Comparison of ENCODE assay signal across 9 cellular contexts in genomic region chr16:30950516-30951073, GRCh38. TPM values are rescaled to one million over a fixed set of nuclear protein-coding genes. Genes with fewer than 3 reads are reported as not detected.
DNase-seq lines count a peak whose midpoint lies in the region; ATAC-seq and TF ChIP-seq lines count a peak whose summit lies in the region.
"Had no signal": no experiment of that assay in that cellular context is flagged by ENCODE, and none has a peak within 500 bp of the region (broad histone marks: within the 10 kb centered on the region; RNA-seq: fewer than 3 reads in every experiment).

No MANE protein-coding gene starts in this region.

- H3K9me3 Mint-ChIP-seq in Calu3 (ENCODE audit: low read depth, unreplicated experiment): no peaks in the 10 kb centered on the region

- no peak overlapping the region for H3K14ac ChIP-seq in trophoblast cell (ENCODE audit: low read length)

- no peak overlapping the region for H2BK120ac ChIP-seq in trophoblast cell (ENCODE audit: insufficient read depth, low read length, poor library complexity)

- H3K4me2 ChIP-seq in trophoblast cell (ENCODE audit: low read length): peak overlapping the region; percentile 93

- H2AFZ ChIP-seq in trophoblast cell (ENCODE audit: insufficient read depth, low read length, poor library complexity): no peak overlapping the region

- H4K8ac ChIP-seq in trophoblast cell (ENCODE audit: low read depth, low read length): no peak overlapping the region

- no CpG with 5 or more reads among the region's 8 CpGs for WGBS in trophoblast cell (ENCODE audit: extremely low coverage, insufficient coverage, insufficient read length)
- 53 to 60% methylated on average over 8 of the region's 8 CpGs for WGBS in testis, 2 donors

- H3K9me3 ChIP-seq in Panc1 (ENCODE audit: control insufficient read depth, insufficient read depth, low read depth, low read length) (no peaks in the 10 kb centered on the region), trophoblast cell (ENCODE audit: insufficient read depth, low read depth, low read length) (no peaks in the 10 kb centered on the region), testis (no peaks in the 10 kb centered on the region)

- TF ChIP-seq POLR2A in testis (IDR thresholded peaks at IDR 0.05): no peak

- H3K79me2 ChIP-seq in trophoblast cell (ENCODE audit: control insufficient read depth, insufficient read depth, low read length, poor library complexity): peaks cover 2% of the 10 kb centered on the region

- BruUV-seq in Calu3 (replicated peaks; lab: Mats Ljungman, UMichigan) (no TSS peak), Panc1 (replicated peaks; lab: Mats Ljungman, UMichigan) (no TSS peak)

- H3K27me3 ChIP-seq in Panc1 (ENCODE audit: control insufficient read depth, insufficient read depth, low read length) (no peaks in the 10 kb centered on the region), trophoblast cell (ENCODE audit: insufficient read depth, low read length) (no peaks in the 10 kb centered on the region), testis (no peaks in the 10 kb centered on the region)

- no peak overlapping the region for H4K12ac ChIP-seq in trophoblast cell (ENCODE audit: low read depth, low read length)

- intact Hi-C loops in Calu3 (cut with micrococcal nuclease; ENCODE audit: unreplicated experiment) (loop anchor here (10.0 kb wide), 1 partner anchor 914 kb away; no protein-coding TSS in a partner anchor), Panc1 (cut with micrococcal nuclease; ENCODE audit: unreplicated experiment) (loop anchor here (5.0 kb wide), 1 partner anchor 147 kb away; no protein-coding TSS in a partner anchor), testis (cut with DNase I; ENCODE audit: low total_unique reads) (no loop called here)

- H2BK12ac ChIP-seq in trophoblast cell (ENCODE audit: low read length): no peak overlapping the region

- H4K91ac ChIP-seq in trophoblast cell (ENCODE audit: low read depth, low read length): peak overlapping the region; percentile 28

- H3K4me1 ChIP-seq in Panc1 (ENCODE audit: control insufficient read depth, insufficient read depth, low read length) (peaks cover 43% of the 10 kb centered on the region), trophoblast cell (ENCODE audit: control insufficient read depth in 1 of 2, insufficient read depth in 2 of 2, low read length in 2 of 2) (peaks cover 19 to 27% of the 10 kb centered on the region in 2 experiments), testis (peaks cover 33% of the 10 kb centered on the region)

- TF ChIP-seq CTCF in Calu3 (IDR thresholded peaks at IDR 0.05; ENCODE audit: unreplicated experiment) (no peak), Panc1 (IDR thresholded peaks at IDR 0.05) (no peak), testis (IDR thresholded peaks at IDR 0.05) (no peak)

- DNase-seq in Calu3: no peak
- no peak for DNase-seq in Panc1 (ENCODE audit: low read depth, low spot score)
- DNase-seq in epithelial cell of prostate (ENCODE audit: low read depth, low spot score): no peak
- DNase-seq in trophoblast cell: no peak
- no peak for DNase-seq in NCI-H2081 (lab: John Stamatoyannopoulos, UW)
- DNase-seq in testis: no peak
- no peak for DNase-seq in amygdala (lab: John Stamatoyannopoulos, UW)
- DNase-seq: NCI-H1092 had no signal

- peak overlapping the region; percentile 90 for H3K27ac Mint-ChIP-seq in Calu3 (ENCODE audit: unreplicated experiment)

- no peaks in the 10 kb centered on the region for H3K27me3 Mint-ChIP-seq in Calu3 (ENCODE audit: unreplicated experiment)

- no peak for ATAC-seq in Panc1
- no peak for ATAC-seq in HG02870 (IDR thresholded peaks at IDR 0.05; ENCODE audit: unreplicated experiment)

- H3K9ac ChIP-seq in trophoblast cell (ENCODE audit: low read length): no peak overlapping the region

- H3K4me3 ChIP-seq in Panc1 (ENCODE audit: low read depth in 2 of 2, low read length in 2 of 2): peak overlapping the region; percentile 82 to 92
- H3K4me3 ChIP-seq in trophoblast cell (ENCODE audit: low read depth, low read length): no peak overlapping the region
- peak overlapping the region in 1 of 2 donors; percentile 98 for H3K4me3 ChIP-seq in testis

- H3K18ac ChIP-seq in trophoblast cell (ENCODE audit: low read length): peak overlapping the region; percentile 21

- CTCF ChIA-PET in Calu3 (lab: Charles Lee) (interaction anchor here (0.7 kb wide), 1 partner anchor 167 kb away, joined by 3 read pairs; the partner anchor contains the start of gene KAT8), Panc1 (lab: Charles Lee) (interaction anchor here (0.5 kb wide), 1 partner anchor 11 kb away, joined by 7 read pairs; no protein-coding TSS in a partner anchor)

- H3K36me3 ChIP-seq in Panc1 (ENCODE audit: control insufficient read depth, insufficient read depth, low read length) (no peaks in the 10 kb centered on the region; the same call in 1 of the 2 replicates), trophoblast cell (ENCODE audit: control insufficient read depth in 1 of 2, insufficient read depth in 2 of 2, low read length in 2 of 2) (peaks cover 14 to 17% of the 10 kb centered on the region in 2 experiments), testis (ENCODE audit: low read depth, missing control alignments) (no peaks in the 10 kb centered on the region)

- in situ Hi-C loops in Panc1 (cut with HindIII; ENCODE audit: low pct_unique_long_range_greater_than_20kb, low sequenced_read_pairs): no loop called here

- H3K4ac ChIP-seq in trophoblast cell (ENCODE audit: low read depth, low read length): no peak overlapping the region

- peaks cover 49% of the 10 kb centered on the region for H3K36me3 Mint-ChIP-seq in Calu3 (ENCODE audit: insufficient read depth, unreplicated experiment)

- no peak overlapping the region for H3K23ac ChIP-seq in trophoblast cell (ENCODE audit: low read length)

- H2AK5ac ChIP-seq in trophoblast cell (ENCODE audit: low read length): peak overlapping the region; percentile 3

- H2BK5ac ChIP-seq in trophoblast cell (ENCODE audit: low read depth, low read length, poor library complexity): no peak overlapping the region

- H3K27ac ChIP-seq in Panc1 (ENCODE audit: low read length) (peak overlapping the region; percentile 95), epithelial cell of prostate (peak overlapping the region; percentile 85), trophoblast cell (ENCODE audit: low read depth, low read length) (peak overlapping the region; percentile 40), testis (peak overlapping the region in 1 of 2 donors; percentile 97)

- POLR2A ChIA-PET in Panc1 (lab: Charles Lee): interaction anchor here (1.0 kb wide), 1 partner anchor 17 kb away, joined by 4 read pairs; no protein-coding TSS in a partner anchor

- H3K79me1 ChIP-seq in trophoblast cell (ENCODE audit: low read length): peaks cover 15% of the 10 kb centered on the region

- peak overlapping the region; percentile 80 for H3K4me3 Mint-ChIP-seq in Calu3 (ENCODE audit: low read depth, unreplicated experiment)

- H3K4me1 Mint-ChIP-seq in Calu3 (ENCODE audit: low read depth, unreplicated experiment): peaks cover 19% of the 10 kb centered on the region

RNA-seq across cellular contexts. Expression of gene ORAI3, which starts 1.7 kb away (rescaled TPM):
- total RNA-seq in Calu3 (2022) (14.7 and 15.4 TPM in 2 replicates), Panc1 (2021; ENCODE audit: unreplicated experiment) (26.9 TPM), testis (10 to 100 TPM; 68.6 to 75.0 TPM)
- 31.0 TPM for polyA plus RNA-seq in Panc1 (2012; ENCODE audit: insufficient read length)
- polyA plus RNA-seq in trophoblast cell (2013): 14.3 and 15.9 TPM in 2 replicates
- polyA plus RNA-seq in testis (ENCODE audit: insufficient read depth, low read depth, low replicate concordance): 29.1 TPM

RNA-seq across cellular contexts. Expression of gene SETD1A, which starts 7.0 kb away (rescaled TPM):
- total RNA-seq in Calu3 (2022) (28.8 and 30.5 TPM in 2 replicates), Panc1 (2021; ENCODE audit: unreplicated experiment) (38.7 TPM), testis (10 to 100 TPM; 45.7 to 45.8 TPM)
- 41.5 TPM for polyA plus RNA-seq in Panc1 (2012; ENCODE audit: insufficient read length)
- polyA plus RNA-seq in trophoblast cell (2013): 14.9 and 15.0 TPM in 2 replicates
- polyA plus RNA-seq in testis (ENCODE audit: insufficient read depth, low read depth, low replicate concordance): 41.4 TPM

RNA-seq across cellular contexts. Expression of gene FBXL19, which starts 27.2 kb away (rescaled TPM):
- total RNA-seq in Calu3 (2022) (43.2 and 45.7 TPM in 2 replicates), Panc1 (2021; ENCODE audit: unreplicated experiment) (52.3 TPM), testis (100 to 1,000 TPM; 142 to 149 TPM)
- polyA plus RNA-seq in Panc1 (2012; ENCODE audit: insufficient read length): 67.1 TPM
- 36.4 and 36.8 TPM in 2 replicates for polyA plus RNA-seq in trophoblast cell (2013)
- polyA plus RNA-seq in testis (ENCODE audit: insufficient read depth, low read depth, low replicate concordance): 47.0 TPM

RNA-seq across cellular contexts. Expression of gene HSD3B7, which starts 34.4 kb away (rescaled TPM):
- total RNA-seq in Calu3 (2022) (25.3 and 29.2 TPM in 2 replicates), Panc1 (2021; ENCODE audit: unreplicated experiment) (5.4 TPM), testis (1 to 10 TPM; 5.7 to 7.4 TPM)
- 8.5 TPM for polyA plus RNA-seq in Panc1 (2012; ENCODE audit: insufficient read length)
- 1.3 and 1.6 TPM in 2 replicates for polyA plus RNA-seq in trophoblast cell (2013)
- polyA plus RNA-seq in testis (ENCODE audit: insufficient read depth, low read depth, low replicate concordance): 8.9 TPM

RNA-seq across cellular contexts. Expression of gene CTF1, which starts 54.2 kb away (rescaled TPM):
- total RNA-seq in Calu3 (2022) (1.9 and 2.3 TPM in 2 replicates), Panc1 (2021; ENCODE audit: unreplicated experiment) (2.9 TPM), testis (1 to 10 TPM; 5.9 to 9.0 TPM)
- polyA plus RNA-seq in Panc1 (2012; ENCODE audit: insufficient read length): 7.4 TPM
- 6.0 and 6.4 TPM in 2 replicates for polyA plus RNA-seq in trophoblast cell (2013)
- polyA plus RNA-seq in testis (ENCODE audit: insufficient read depth, low read depth, low replicate concordance): 5.6 TPM
